Comparison of ENCODE assay signal across 8 cellular contexts in the genomic region with DNA sequence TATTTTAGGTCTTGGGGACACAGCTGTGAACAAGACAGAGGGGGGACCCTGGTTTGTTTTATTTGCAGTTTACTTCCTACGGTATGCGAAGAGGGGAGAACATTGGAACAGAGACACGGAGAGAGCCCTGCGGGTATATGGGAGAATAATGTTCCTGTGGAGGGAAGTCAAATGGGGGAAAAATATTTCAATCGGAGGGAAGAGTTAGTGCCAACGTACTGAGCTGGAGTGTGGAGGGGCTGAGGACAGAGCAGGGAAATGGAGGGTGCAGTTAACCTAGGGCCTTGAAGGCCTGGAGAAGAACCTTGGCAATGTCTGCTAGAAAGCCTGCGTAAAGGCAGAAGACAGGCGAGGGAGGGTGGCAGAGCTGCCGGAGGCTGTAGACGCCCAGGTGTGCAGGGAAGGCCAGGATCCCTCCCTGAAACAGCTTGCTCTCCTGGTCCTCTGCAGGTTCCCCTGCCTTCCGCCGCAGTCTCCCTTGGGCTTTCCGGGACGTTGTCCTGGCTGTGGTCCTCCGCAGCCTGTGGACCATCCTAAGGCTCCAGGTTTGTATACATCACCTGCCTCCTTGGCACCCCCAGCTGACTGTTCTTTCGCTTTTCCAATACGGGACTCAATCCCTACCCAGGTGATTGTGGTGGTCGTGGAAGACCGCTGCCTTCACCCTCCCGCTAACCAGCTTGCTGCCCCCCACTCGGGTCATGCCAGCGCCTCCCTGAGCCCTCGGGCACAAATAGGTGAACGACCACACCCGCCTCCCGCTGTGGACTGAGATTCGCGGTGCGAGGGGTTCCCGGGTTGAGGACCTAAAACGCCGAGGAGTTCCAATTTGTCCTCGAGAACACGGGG. TPM values are rescaled to one million over a fixed set of nuclear protein-coding genes. Genes with fewer than 3 reads are reported as not detected.
DNase-seq lines count a peak whose midpoint lies in the region; ATAC-seq and TF ChIP-seq lines count a peak whose summit lies in the region.

No MANE protein-coding gene starts in this region.

- H3K9me3 ChIP-seq in CD4-positive, CD25-positive, alpha-beta regulatory T cell (ENCODE audit: control insufficient read depth in 2 of 2, low read length in 2 of 2) = no peaks in the 10 kb centered on the region

- H3K27ac Mint-ChIP-seq in CD4-positive, CD25-positive, alpha-beta regulatory T cell = peak overlapping the region; percentile 97 to 99 (median 99)
- peak overlapping the region; percentile 88 for H3K27ac Mint-ChIP-seq in GM23338
- H3K27ac Mint-ChIP-seq in stimulated activated naive CD8-positive, alpha-beta T cell treated with anti-CD3 and anti-CD28 coated beads, Interleukin-15, amount 100 ng/mL, for 72 hours = peak overlapping the region; percentile 96 to 100

- no peaks in the 10 kb centered on the region for H3K27me3 ChIP-seq in CD4-positive, CD25-positive, alpha-beta regulatory T cell (ENCODE audit: control insufficient read depth, insufficient read depth, low read length)
- H3K27me3 ChIP-seq in GM23338 (ENCODE audit: insufficient read depth) = no peaks in the 10 kb centered on the region

- peak overlapping the region; percentile 96 for H3K4me2 ChIP-seq in GM23338

- H3K4me1 ChIP-seq in CD4-positive, CD25-positive, alpha-beta regulatory T cell (ENCODE audit: control insufficient read depth, insufficient read depth, low read length, poor library complexity, severe bottlenecking) = peaks cover 80% of the 10 kb centered on the region
- H3K4me1 ChIP-seq in GM23338 (ENCODE audit: insufficient read depth) = peaks cover 44% of the 10 kb centered on the region

- no peak for DNase-seq in CD4-positive, CD25-positive, alpha-beta regulatory T cell
- DNase-seq in GM23338 (ENCODE audit: low spot score) (no peak), occipital lobe (lab: John Stamatoyannopoulos, UW) (no peak), DMS153 treated with DMSO at 0.1 percent for 48 hours (lab: John Stamatoyannopoulos, UW; ENCODE audit: unreplicated experiment) (no peak), SW 1271 (lab: John Stamatoyannopoulos, UW) (no peak)
- DNase-seq in stimulated activated naive CD8-positive, alpha-beta T cell treated with anti-CD3 and anti-CD28 coated beads, Interleukin-15, amount 100 ng/mL, for 72 hours = no peak

- H3K79me2 ChIP-seq in GM23338 (replicated peaks; ENCODE audit: insufficient read depth) = peaks cover 85% of the 10 kb centered on the region

- peak overlapping the region; percentile 89 for H2AFZ ChIP-seq in GM23338

- H4K20me1 ChIP-seq in GM23338 (replicated peaks; ENCODE audit: insufficient read depth) = peaks cover 52% of the 10 kb centered on the region

- peaks cover 41% of the 10 kb centered on the region for H3F3A ChIP-seq in GM23338 (replicated peaks; ENCODE audit: low read depth)

- peaks cover 16% of the 10 kb centered on the region for H3K36me3 ChIP-seq in CD4-positive, CD25-positive, alpha-beta regulatory T cell (ENCODE audit: control insufficient read depth, insufficient read depth, low read length)
- peaks cover 29% of the 10 kb centered on the region for H3K36me3 ChIP-seq in GM23338 (ENCODE audit: insufficient read depth)

- H3K4me3 Mint-ChIP-seq in CD4-positive, CD25-positive, alpha-beta regulatory T cell = peak overlapping the region; percentile 93 to 99 (median 96)
- peak overlapping the region; percentile 90 for H3K4me3 Mint-ChIP-seq in GM23338
- peak overlapping the region; percentile 98 to 99 for H3K4me3 Mint-ChIP-seq in stimulated activated naive CD8-positive, alpha-beta T cell treated with anti-CD3 and anti-CD28 coated beads, Interleukin-15, amount 100 ng/mL, for 72 hours

- peak overlapping the region; percentile 78 for H3K4me3 ChIP-seq in CD4-positive, CD25-positive, alpha-beta regulatory T cell (ENCODE audit: low read depth, low read length)
- H3K4me3 ChIP-seq in GM23338 = peak overlapping the region; percentile 100
- H3K4me3 ChIP-seq in WI38 (ENCODE audit: low read depth, low read length) = peak overlapping the region; percentile 88
- peak overlapping the region; percentile 96 for H3K4me3 ChIP-seq in iPS-11a (ENCODE audit: low read depth, low read length)

- no peaks in the 10 kb centered on the region for H3K9me2 ChIP-seq in GM23338 (ENCODE audit: insufficient read depth)

- TF ChIP-seq CTCF in GM23338 (conservative IDR thresholded peaks at IDR 0.05; ENCODE audit: low read depth in 2 of 2) (no peak), WI38 (IDR thresholded peaks at IDR 0.05; ENCODE audit: low read depth, low read length) (no peak)

- H3K9me3 Mint-ChIP-seq in CD4-positive, CD25-positive, alpha-beta regulatory T cell = no peaks in the 10 kb centered on the region
- H3K9me3 Mint-ChIP-seq in GM23338 = peaks cover 10% of the 10 kb centered on the region; the same call in 2 of the 3 replicates
- H3K9me3 Mint-ChIP-seq in stimulated activated naive CD8-positive, alpha-beta T cell treated with anti-CD3 and anti-CD28 coated beads, Interleukin-15, amount 100 ng/mL, for 72 hours = no peaks in the 10 kb centered on the region

- H3K27ac ChIP-seq in CD4-positive, CD25-positive, alpha-beta regulatory T cell (ENCODE audit: insufficient read depth, low read length, poor library complexity, severe bottlenecking) = peak overlapping the region; percentile 91
- peak overlapping the region; percentile 99; the same call in 1 of the 2 replicates for H3K27ac ChIP-seq in GM23338 (ENCODE audit: low read depth)

- no peaks in the 10 kb centered on the region for H3K27me3 Mint-ChIP-seq in CD4-positive, CD25-positive, alpha-beta regulatory T cell
- H3K27me3 Mint-ChIP-seq in GM23338 (ENCODE audit: insufficient read depth, low read depth, poor library complexity) = peaks cover 42% of the 10 kb centered on the region
- no peaks in the 10 kb centered on the region for H3K27me3 Mint-ChIP-seq in stimulated activated naive CD8-positive, alpha-beta T cell treated with anti-CD3 and anti-CD28 coated beads, Interleukin-15, amount 100 ng/mL, for 72 hours

- peaks cover 18% of the 10 kb centered on the region for H3K36me3 Mint-ChIP-seq in CD4-positive, CD25-positive, alpha-beta regulatory T cell
- peaks cover 70% of the 10 kb centered on the region for H3K36me3 Mint-ChIP-seq in GM23338 (ENCODE audit: low read depth)

- peaks cover 23 to 90% (median 58%) of the 10 kb centered on the region in 4 donors for H3K4me1 Mint-ChIP-seq in CD4-positive, CD25-positive, alpha-beta regulatory T cell
- H3K4me1 Mint-ChIP-seq in GM23338 = peaks cover 45% of the 10 kb centered on the region
- peaks cover 70% of the 10 kb centered on the region for H3K4me1 Mint-ChIP-seq in stimulated activated naive CD8-positive, alpha-beta T cell treated with anti-CD3 and anti-CD28 coated beads, Interleukin-15, amount 100 ng/mL, for 72 hours

- no peak for ATAC-seq in CD4-positive, CD25-positive, alpha-beta regulatory T cell (ENCODE audit: low read depth in 2 of 2)
- ATAC-seq in GM23338 = peak; percentile 3
- peak; percentile 0 for ATAC-seq in stimulated activated naive CD8-positive, alpha-beta T cell treated with anti-CD3 and anti-CD28 coated beads, Interleukin-15, amount 100 ng/mL, for 72 hours

TF ChIP-seq in GM23338, 12 proteins besides CTCF, POLR2A, EP300 and RAD21 (continues in another document):
- TF ChIP-seq NANOG (IDR thresholded peaks at IDR 0.05; ENCODE audit: borderline replicate concordance) = no peak
- TF ChIP-seq POLR2AphosphoS5 (IDR thresholded peaks at IDR 0.05; ENCODE audit: low read depth) = no peak
- no peak for TF ChIP-seq EZH2 (IDR thresholded peaks at IDR 0.05; ENCODE audit: low read depth, unreplicated experiment)
- TF ChIP-seq ZNF331 (CRISPR knock-in tag; IDR thresholded peaks at IDR 0.05; ENCODE audit: low read depth) = no peak

RNA-seq across cellular contexts. Expression of gene RACK1, which starts 1.9 kb away (rescaled TPM):
- 1,838 TPM for total RNA-seq in CD4-positive, CD25-positive, alpha-beta regulatory T cell
- polyA plus RNA-seq in CD4-positive, CD25-positive, alpha-beta regulatory T cell = 1,000 to 10,000 TPM; 2,227 to 2,760 (median 2,470) TPM
- total RNA-seq in GM23338 (2014; rRNA removed; shearing (Covaris generic)) = 4,589 and 4,798 TPM in 2 replicates
- 2,372 and 2,567 TPM in 2 replicates for polyA plus RNA-seq in GM23338 (2016; fragmentation: Nextera tagmentation; extraction: Ambion mirVana)
- 2,761 TPM for total RNA-seq in occipital lobe

RNA-seq across cellular contexts. Expression of gene TRIM52, which starts 15.3 kb away (rescaled TPM):
- total RNA-seq in CD4-positive, CD25-positive, alpha-beta regulatory T cell = 40.3 TPM
- 10 to 100 TPM; 28.0 to 39.9 (median 35.0) TPM for polyA plus RNA-seq in CD4-positive, CD25-positive, alpha-beta regulatory T cell
- 2.9 and 6.2 TPM in 2 replicates for total RNA-seq in GM23338 (2014; rRNA removed; shearing (Covaris generic))
- 4.1 and 8.1 TPM in 2 replicates for polyA plus RNA-seq in GM23338 (2016; fragmentation: Nextera tagmentation; extraction: Ambion mirVana)
- total RNA-seq in occipital lobe = 10.8 TPM

RNA-seq across cellular contexts. Expression of gene TRIM41, which starts 22.6 kb away (rescaled TPM):
- total RNA-seq in CD4-positive, CD25-positive, alpha-beta regulatory T cell = 40.8 TPM
- 1 to 10 TPM in 2 of 4 donors, under 1 TPM in 2; 0.67 to 1.6 (median 0.87) TPM for polyA plus RNA-seq in CD4-positive, CD25-positive, alpha-beta regulatory T cell
- 8.7 and 9.7 TPM in 2 replicates for total RNA-seq in GM23338 (2014; rRNA removed; shearing (Covaris generic))
- 6.2 and 7.3 TPM in 2 replicates for polyA plus RNA-seq in GM23338 (2016; fragmentation: Nextera tagmentation; extraction: Ambion mirVana)
- total RNA-seq in occipital lobe = 11.9 TPM

RNA-seq across cellular contexts. Expression of gene TRIM7, which starts 40.7 kb away (rescaled TPM):
- total RNA-seq in CD4-positive, CD25-positive, alpha-beta regulatory T cell = 0.72 TPM
- polyA plus RNA-seq in CD4-positive, CD25-positive, alpha-beta regulatory T cell = under 1 TPM in 2 of 4 donors, not detected in 2; 0.16 to 0.47 TPM
- 0.56 and 0.66 TPM in 2 replicates for total RNA-seq in GM23338 (2014; rRNA removed; shearing (Covaris generic))
- 0.37 and 0.53 TPM in 2 replicates for polyA plus RNA-seq in GM23338 (2016; fragmentation: Nextera tagmentation; extraction: Ambion mirVana)
- total RNA-seq in occipital lobe = 0.78 TPM

Comparison
In these comparisons a context has a peak if more than half of its experiments do, and no peak if none do; other contexts are left out.
1. ATAC-seq: peak in GM23338 (single experiment) and stimulated activated naive CD8-positive, alpha-beta T cell treated with anti-CD3 and anti-CD28 coated beads, Interleukin-15, amount 100 ng/mL, for 72 hours (single experiment); none in CD4-positive, CD25-positive, alpha-beta regulatory T cell (0 of 2).
2. Peak in every context shown above with its lines, with median percentiles within 50 percentile points of each other: H3K4me3 ChIP-seq, H3K27ac Mint-ChIP-seq and H3K4me3 Mint-ChIP-seq.